1 cellular context compared by ENCODE assay signal in the genomic region with DNA sequence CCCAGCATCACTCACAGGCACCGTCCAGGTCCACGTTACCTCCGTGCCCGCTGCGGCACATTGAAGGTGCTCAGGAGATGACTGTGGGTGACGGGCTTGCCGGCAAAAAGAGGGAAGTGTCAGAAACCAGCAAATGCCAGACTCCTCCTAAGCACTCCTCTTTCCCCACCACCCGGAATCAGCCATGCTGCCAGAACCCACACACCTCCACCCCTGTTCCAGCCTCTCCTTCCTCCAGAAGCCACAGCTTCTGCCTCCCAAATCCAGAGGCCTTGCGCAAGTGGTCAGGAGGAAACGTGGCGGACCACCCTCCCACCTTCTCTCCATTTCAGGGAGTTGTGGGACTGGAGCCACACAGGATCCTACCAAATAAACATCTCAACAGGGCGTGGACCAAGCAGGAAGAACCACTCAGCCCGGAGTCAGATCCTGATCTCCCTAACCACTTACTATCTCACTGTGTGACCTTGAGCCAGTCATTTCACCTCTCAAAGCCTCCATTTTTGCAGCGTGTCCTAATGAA.
TF ChIP-seq lines count a peak whose summit lies in the region.

No MANE protein-coding gene starts in this region.

TF ChIP-seq in GM12878, 131 proteins besides CTCF, POLR2A, EP300 and RAD21 (continued from another document):
- TF ChIP-seq SMC3 (IDR thresholded peaks at IDR 0.05; ENCODE audit: borderline replicate concordance, low read length) (0 out of 2 replicates have a peak, but pooled peaks have one; percentile 2), SPI1 (IDR thresholded peaks at IDR 0.05; ENCODE audit: borderline replicate concordance, insufficient read depth, low read depth, low read length) (no peak; the same call in 1 of the 2 replicates), SMARCA5 (IDR thresholded peaks at IDR 0.05) (0 out of 2 replicates have a peak, but pooled peaks have one; percentile 47), SMAD5 (IDR thresholded peaks at IDR 0.05; ENCODE audit: low read depth) (no peak)
- TF ChIP-seq, protein P1, sequence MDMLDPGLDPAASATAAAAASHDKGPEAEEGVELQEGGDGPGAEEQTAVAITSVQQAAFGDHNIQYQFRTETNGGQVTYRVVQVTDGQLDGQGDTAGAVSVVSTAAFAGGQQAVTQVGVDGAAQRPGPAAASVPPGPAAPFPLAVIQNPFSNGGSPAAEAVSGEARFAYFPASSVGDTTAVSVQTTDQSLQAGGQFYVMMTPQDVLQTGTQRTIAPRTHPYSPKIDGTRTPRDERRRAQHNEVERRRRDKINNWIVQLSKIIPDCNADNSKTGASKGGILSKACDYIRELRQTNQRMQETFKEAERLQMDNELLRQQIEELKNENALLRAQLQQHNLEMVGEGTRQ (IDR thresholded peaks at IDR 0.05; ENCODE audit: borderline replicate concordance, low read depth, low read length) = no peak
- TF ChIP-seq, protein P2, sequence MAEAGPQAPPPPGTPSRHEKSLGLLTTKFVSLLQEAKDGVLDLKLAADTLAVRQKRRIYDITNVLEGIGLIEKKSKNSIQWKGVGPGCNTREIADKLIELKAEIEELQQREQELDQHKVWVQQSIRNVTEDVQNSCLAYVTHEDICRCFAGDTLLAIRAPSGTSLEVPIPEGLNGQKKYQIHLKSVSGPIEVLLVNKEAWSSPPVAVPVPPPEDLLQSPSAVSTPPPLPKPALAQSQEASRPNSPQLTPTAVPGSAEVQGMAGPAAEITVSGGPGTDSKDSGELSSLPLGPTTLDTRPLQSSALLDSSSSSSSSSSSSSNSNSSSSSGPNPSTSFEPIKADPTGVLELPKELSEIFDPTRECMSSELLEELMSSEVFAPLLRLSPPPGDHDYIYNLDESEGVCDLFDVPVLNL (IDR thresholded peaks at IDR 0.05; ENCODE audit: low read depth, low read length) = no peak
